ENCODE assay signal across 21 cellular contexts in genomic region chr22:36135306-36135705, GRCh38.
"Had no signal": no experiment of that assay in that cellular context is flagged by ENCODE, and none has a peak within 500 bp of the region (broad histone marks: within the 10 kb centered on the region; RNA-seq: fewer than 3 reads in every experiment).

No MANE protein-coding gene starts in this region.

- H3K4me3 Mint-ChIP-seq: IgD-negative memory B cell had no signal

- H3K9me3 ChIP-seq: SK-N-SH had no signal

- DNase-seq: Kasumi-1, MM.1S, NCI-H1092 treated with DMSO at 0.1 percent for 48 hours, NCI-H1436, NCI-H187, NCI-H2029, NCI-H2081 treated with DMSO at 0.1 percent for 48 hours, NCI-H2171, NCI-H226, NCI-H446, NCI-H510A, NCI-H524 treated with DMSO at 0.1 percent for 48 hours, NCI-H69, NCI-H774, SHP77, SK-N-SH had no signal

- H3K4me3 ChIP-seq: K562 had no signal

- H3K9me3 Mint-ChIP-seq: IgD-negative memory B cell had no signal

- ATAC-seq: K562 had no signal

- H3K4me1 Mint-ChIP-seq: IgD-negative memory B cell had no signal

- H3K27ac ChIP-seq: HL-60, KMS-11, RWPE1 had no signal
